18 cellular contexts compared by ENCODE assay signal in genomic region chr13:42083138-42083770, GRCh38.
"Had no signal": no experiment of that assay in that cellular context is flagged by ENCODE, and none has a peak within 500 bp of the region (broad histone marks: within the 10 kb centered on the region; RNA-seq: fewer than 3 reads in every experiment).

No MANE protein-coding gene starts in this region.

- H3K9me3 ChIP-seq: mucosa of descending colon, prostate gland, suprapubic skin, upper lobe of right lung had no signal

- H3K4me3 ChIP-seq: esophagus squamous epithelium, mucosa of descending colon, prostate gland, right lobe of liver, SK-N-MC, suprapubic skin, upper lobe of right lung had no signal

- ATAC-seq: foreskin keratinocyte; mucosa of descending colon; naive thymus-derived CD8-positive, alpha-beta T cell; right lobe of liver; stimulated activated naive B cell treated with anti-CD40 and anti-IgM and Interleukin-4, amounts not matched to agents 10 μg/mL and 1 μg/mL and 100 μg/mL, for 72 hours; upper lobe of right lung had no signal

- H3K27me3 ChIP-seq: esophagus squamous epithelium, foreskin keratinocyte, right lobe of liver, suprapubic skin, upper lobe of right lung had no signal

- H3K27ac Mint-ChIP-seq: activated naive CD8-positive, alpha-beta T cell treated with anti-CD3 and anti-CD28 coated beads, Interleukin-2, amount 10 ng/mL, durations not matched to agents 7 days and 5 days; stimulated activated naive B cell treated with anti-CD40 and anti-IgM and Interleukin-4, amounts not matched to agents 10 μg/mL and 1 μg/mL and 100 μg/mL, for 72 hours had no signal

- H3K4me1 ChIP-seq: esophagus squamous epithelium, foreskin keratinocyte, prostate gland, right lobe of liver, suprapubic skin, upper lobe of right lung had no signal

- DNase-seq: activated CD4-positive, alpha-beta T cell treated with anti-CD3 and anti-CD28 coated beads, Interleukin-2, amount 50 U/mL, for 1 hour; activated CD4-positive, CD25-positive, alpha-beta regulatory T cell; activated CD8-positive, alpha-beta memory T cell treated with anti-CD3 and anti-CD28 coated beads, Interleukin-2, amount 50 U/mL, for 48 hours; activated gamma-delta T cell; activated naive CD8-positive, alpha-beta T cell treated with anti-CD3 and anti-CD28 coated beads, Interleukin-2, amount 10 ng/mL, durations not matched to agents 7 days and 5 days; aorta; esophagus squamous epithelium; foreskin keratinocyte; mucosa of descending colon; occipital lobe; right lobe of liver; stimulated activated naive B cell treated with anti-CD40 and anti-IgM and Interleukin-4, amounts not matched to agents 10 μg/mL and 1 μg/mL and 100 μg/mL, for 72 hours; upper lobe of right lung had no signal

- H3K36me3 ChIP-seq: prostate gland, right lobe of liver, suprapubic skin, upper lobe of right lung had no signal

- H3K27ac ChIP-seq: esophagus squamous epithelium, foreskin keratinocyte, prostate gland, right lobe of liver, SK-N-MC, suprapubic skin, upper lobe of right lung had no signal

- FAIRE-seq: bronchial epithelial cell had no signal

- H3K27me3 Mint-ChIP-seq: activated naive CD8-positive, alpha-beta T cell treated with anti-CD3 and anti-CD28 coated beads, Interleukin-2, amount 10 ng/mL, durations not matched to agents 7 days and 5 days; naive thymus-derived CD8-positive, alpha-beta T cell had no signal

- H3K4me1 Mint-ChIP-seq: activated naive CD8-positive, alpha-beta T cell treated with anti-CD3 and anti-CD28 coated beads, Interleukin-2, amount 10 ng/mL, durations not matched to agents 7 days and 5 days had no signal

- H3K4me3 Mint-ChIP-seq: activated naive CD8-positive, alpha-beta T cell treated with anti-CD3 and anti-CD28 coated beads, Interleukin-2, amount 10 ng/mL, durations not matched to agents 7 days and 5 days had no signal
